In the genomic region with DNA sequence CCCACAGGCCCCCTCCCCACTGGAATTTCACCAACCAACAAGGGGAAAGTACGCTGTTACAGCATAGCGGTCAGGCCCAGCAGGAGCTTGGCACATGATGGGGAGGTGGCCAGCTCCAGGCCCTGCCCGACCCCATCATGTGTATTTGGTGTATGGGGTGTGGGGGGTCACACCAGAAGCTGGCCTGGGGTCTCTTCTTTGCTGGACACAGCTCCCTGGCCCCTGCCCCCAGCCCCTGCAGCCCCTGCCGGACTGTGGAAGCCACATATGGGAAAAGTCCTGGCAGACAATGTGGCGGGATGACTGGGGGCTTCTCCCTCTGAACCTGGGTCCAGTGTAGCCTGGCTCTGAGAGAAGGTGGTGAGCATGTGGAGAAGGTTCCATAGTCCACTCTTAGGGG, we compare ENCODE assay signal across 31 cellular contexts. TPM values are rescaled to one million over a fixed set of nuclear protein-coding genes. Genes with fewer than 3 reads are reported as not detected.
"Had no signal": no experiment of that assay in that cellular context is flagged by ENCODE, and none has a peak within 500 bp of the region (broad histone marks: within the 10 kb centered on the region; RNA-seq: fewer than 3 reads in every experiment).

No MANE protein-coding gene starts in this region.

- H3K4me1 Mint-ChIP-seq: stimulated activated memory B cell treated with anti-CD40 and anti-IgM and Interleukin-4, amounts not matched to agents 10 μg/mL and 1 μg/mL and 100 μg/mL, for 72 hours; stimulated activated naive B cell treated with anti-CD40 and anti-IgM and Interleukin-4, amounts not matched to agents 10 μg/mL and 1 μg/mL and 100 μg/mL, for 72 hours; stimulated activated naive CD8-positive, alpha-beta T cell treated with anti-CD3 and anti-CD28 coated beads, Interleukin-15, amount 100 ng/mL, for 72 hours had no signal

- ATAC-seq: stimulated activated effector memory CD8-positive, alpha-beta T cell treated with anti-CD3 and anti-CD28 coated beads, Interleukin-12 subunit alpha, Interleukin-12 subunit beta, amount 100 ng/mL, for 72 hours; stimulated activated memory B cell treated with anti-CD40 and anti-IgM and Interleukin-4, amounts not matched to agents 10 μg/mL and 1 μg/mL and 100 μg/mL, for 72 hours; stimulated activated naive B cell treated with anti-CD40 and anti-IgM and Interleukin-4, amounts not matched to agents 10 μg/mL and 1 μg/mL and 100 μg/mL, for 72 hours; stimulated activated naive CD8-positive, alpha-beta T cell treated with anti-CD3 and anti-CD28 coated beads, Interleukin-15, Interleukin-2, amounts not matched to agents 100 U/mL and 50 U/mL, for 24 hours; upper lobe of right lung had no signal

- H3K27me3 ChIP-seq: testis, thyroid gland, tibial nerve, upper lobe of left lung, uterus, vagina had no signal

- H3K4me1 ChIP-seq: stomach, suprapubic skin, testis, thyroid gland, tibial artery, tibial nerve, transverse colon, upper lobe of left lung, upper lobe of right lung, uterus, vagina had no signal

- H3K4me3 ChIP-seq: stomach, suprapubic skin, testis, thoracic aorta, thyroid gland, tibial artery, tibial nerve, transverse colon, upper lobe of left lung, upper lobe of right lung, uterus, vagina had no signal

- H3K27ac ChIP-seq: stomach, suprapubic skin, testis, thoracic aorta, thyroid gland, tibial artery, tibial nerve, transverse colon, upper lobe of left lung, upper lobe of right lung, uterus, vagina had no signal

- H3K9me3 Mint-ChIP-seq: stimulated activated effector memory CD8-positive, alpha-beta T cell treated with anti-CD3 and anti-CD28 coated beads, Interleukin-12 subunit alpha, Interleukin-12 subunit beta, amount 100 ng/mL, for 72 hours; stimulated activated memory B cell treated with anti-CD40 and anti-IgM and Interleukin-4, amounts not matched to agents 10 μg/mL and 1 μg/mL and 100 μg/mL, for 72 hours; stimulated activated naive B cell treated with anti-CD40 and anti-IgM and Interleukin-4, amounts not matched to agents 10 μg/mL and 1 μg/mL and 100 μg/mL, for 72 hours; stimulated activated naive CD8-positive, alpha-beta T cell treated with anti-CD3 and anti-CD28 coated beads, Interleukin-15, amount 100 ng/mL, for 72 hours; stimulated activated naive CD8-positive, alpha-beta T cell treated with anti-CD3 and anti-CD28 coated beads, Interleukin-15, Interleukin-2, amounts not matched to agents 100 ng/mL and 50 ng/mL, for 24 hours; type B pancreatic cell had no signal

- H3K27ac Mint-ChIP-seq: stimulated activated effector memory CD8-positive, alpha-beta T cell treated with anti-CD3 and anti-CD28 coated beads, Interleukin-12 subunit alpha, Interleukin-12 subunit beta, amount 100 ng/mL, for 72 hours; stimulated activated memory B cell treated with anti-CD40 and anti-IgM and Interleukin-4, amounts not matched to agents 10 μg/mL and 1 μg/mL and 100 μg/mL, for 72 hours; stimulated activated naive B cell treated with anti-CD40 and anti-IgM and Interleukin-4, amounts not matched to agents 10 μg/mL and 1 μg/mL and 100 μg/mL, for 72 hours; stimulated activated naive CD8-positive, alpha-beta T cell treated with anti-CD3 and anti-CD28 coated beads, Interleukin-15, Interleukin-2, amounts not matched to agents 100 ng/mL and 50 ng/mL, for 24 hours; type B pancreatic cell had no signal

- H3K36me3 ChIP-seq: stomach, thoracic aorta, thyroid gland, tibial artery, tibial nerve, transverse colon, upper lobe of left lung, upper lobe of right lung, uterus, vagina had no signal

- H3K4me3 Mint-ChIP-seq: stimulated activated effector memory CD8-positive, alpha-beta T cell treated with anti-CD3 and anti-CD28 coated beads, Interleukin-12 subunit alpha, Interleukin-12 subunit beta, amount 100 ng/mL, for 72 hours; stimulated activated memory B cell treated with anti-CD40 and anti-IgM and Interleukin-4, amounts not matched to agents 10 μg/mL and 1 μg/mL and 100 μg/mL, for 72 hours; stimulated activated naive B cell treated with anti-CD40 and anti-IgM and Interleukin-4, amounts not matched to agents 10 μg/mL and 1 μg/mL and 100 μg/mL, for 72 hours; stimulated activated naive CD8-positive, alpha-beta T cell treated with anti-CD3 and anti-CD28 coated beads, Interleukin-15, amount 100 ng/mL, for 72 hours; stimulated activated naive CD8-positive, alpha-beta T cell treated with anti-CD3 and anti-CD28 coated beads, Interleukin-15, Interleukin-2, amounts not matched to agents 100 ng/mL and 50 ng/mL, for 24 hours; type B pancreatic cell had no signal

- DNase-seq: stimulated activated CD4-positive, alpha-beta T cell treated with anti-CD3 and anti-CD28 coated beads, Interleukin-2, amount 100 ng/mL, for 48 hours; stimulated activated CD4-positive, alpha-beta T cell treated with anti-CD3 and anti-CD28 coated beads, Interleukin-4, amount 100 ng/mL, for 1 hour; stimulated activated CD4-positive, alpha-beta T cell treated with anti-CD3 and anti-CD28 coated beads, Interleukin-4, amount 100 ng/mL, for 24 hours; stimulated activated CD4-positive, alpha-beta T cell treated with anti-CD3 and anti-CD28 coated beads, Interleukin-4, amount 100 ng/mL, for 4 hours; stimulated activated CD8-positive, alpha-beta memory T cell treated with anti-CD3 and anti-CD28 coated beads, Interleukin-4, amount 100 ng/mL, for 48 hours; stimulated activated naive B cell treated with anti-CD40 and anti-IgM and Interleukin-4, amounts not matched to agents 10 μg/mL and 1 μg/mL and 100 μg/mL, for 72 hours; stimulated activated naive CD4-positive, alpha-beta T cell; stimulated activated naive CD4-positive, alpha-beta T cell treated with Interleukin-2 at 50 U/mL for 16 hours; stimulated activated naive CD8-positive, alpha-beta T cell treated with anti-CD3 and anti-CD28 coated beads, Interleukin-15, amount 100 ng/mL, for 72 hours; stimulated activated naive CD8-positive, alpha-beta T cell treated with anti-CD3 and anti-CD28 coated beads, Interleukin-15, Interleukin-2, amounts not matched to agents 100 U/mL and 50 U/mL, for 24 hours; stomach; substantia nigra; testis; tibial artery; transverse colon; trophoblast cell; upper lobe of left lung; upper lobe of right lung; uterus had no signal

- H3K9me3 ChIP-seq: stomach, suprapubic skin, testis, thoracic aorta, thyroid gland, tibial artery, tibial nerve, transverse colon, upper lobe of left lung, upper lobe of right lung, uterus, vagina had no signal

- H3K36me3 Mint-ChIP-seq: stimulated activated effector memory CD8-positive, alpha-beta T cell treated with anti-CD3 and anti-CD28 coated beads, Interleukin-12 subunit alpha, Interleukin-12 subunit beta, amount 100 ng/mL, for 72 hours; stimulated activated memory B cell treated with anti-CD40 and anti-IgM and Interleukin-4, amounts not matched to agents 10 μg/mL and 1 μg/mL and 100 μg/mL, for 72 hours; stimulated activated naive B cell treated with anti-CD40 and anti-IgM and Interleukin-4, amounts not matched to agents 10 μg/mL and 1 μg/mL and 100 μg/mL, for 72 hours; type B pancreatic cell had no signal

RNA-seq across cellular contexts. Expression of a gene that starts 12.4 kb away (rescaled TPM):
- total RNA-seq: subcutaneous adipose tissue, suprapubic skin, thoracic aorta, thyroid gland, tibial nerve, upper lobe of right lung, ureter, urinary bladder, uterus had no signal
- polyA plus RNA-seq: urinary bladder had no signal
